In genomic region chr7:30612658-30613265, GRCh38 we compare ENCODE assay signal across 14 cellular contexts. TPM values are rescaled to one million over a fixed set of nuclear protein-coding genes. Genes with fewer than 3 reads are reported as not detected.
DNase-seq lines count a peak whose midpoint lies in the region; ATAC-seq, FAIRE-seq and TF ChIP-seq lines count a peak whose summit lies in the region.
"Had no signal": no experiment of that assay in that cellular context is flagged by ENCODE, and none has a peak within 500 bp of the region (broad histone marks: within the 10 kb centered on the region; RNA-seq: fewer than 3 reads in every experiment).

No MANE protein-coding gene starts in this region.

- POLR2A ChIA-PET in activated CD4-positive, alpha-beta memory T cell treated with anti-CD3 and anti-CD28 coated beads, Interleukin-2, amount 10 ng/mL, durations not matched to agents 7 days and 5 days (lab: Charles Lee), result interaction anchor here (1.6 to 4.0 kb wide), 2 partner anchors 15 to 19 kb away, joined by 3 to 20 read pairs; partner anchors contain the start of gene GARS1

- H3K4me1 ChIP-seq in right cardiac atrium (ENCODE audit: control insufficient read depth, insufficient read depth, low read length), result no peaks in the 10 kb centered on the region
- H3K4me1 ChIP-seq: colonic mucosa, Peyer's patch, sigmoid colon had no signal

- peaks cover 90% of the 10 kb centered on the region for H3K36me3 Mint-ChIP-seq in activated CD4-positive, alpha-beta memory T cell treated with anti-CD3 and anti-CD28 coated beads, Interleukin-2, amount 10 ng/mL, durations not matched to agents 7 days and 5 days (ENCODE audit: low read depth)

- no peaks in the 10 kb centered on the region for H3K9me3 ChIP-seq in right cardiac atrium (ENCODE audit: control insufficient read depth, low read length)
- H3K9me3 ChIP-seq: colonic mucosa, Peyer's patch, sigmoid colon had no signal

- 85% methylated on average over 6 of the region's 6 CpGs for WGBS in right cardiac atrium

- CTCF ChIA-PET in activated CD4-positive, alpha-beta memory T cell treated with anti-CD3 and anti-CD28 coated beads, Interleukin-2, amount 10 ng/mL, durations not matched to agents 7 days and 5 days (lab: Charles Lee), result no interaction called here

- no peaks in the 10 kb centered on the region for H3K27me3 Mint-ChIP-seq in activated CD4-positive, alpha-beta memory T cell treated with anti-CD3 and anti-CD28 coated beads, Interleukin-2, amount 10 ng/mL, durations not matched to agents 7 days and 5 days

- no peak overlapping the region for H3K27ac ChIP-seq in right cardiac atrium (ENCODE audit: low read length)
- H3K27ac ChIP-seq: C4-2B, colonic mucosa, Peyer's patch, sigmoid colon had no signal

- H3K4me3 ChIP-seq in fibroblast of mammary gland (ENCODE audit: control insufficient read depth, low read depth, low read length), result no peak overlapping the region
- no peak overlapping the region for H3K4me3 ChIP-seq in right cardiac atrium (ENCODE audit: low read length)
- H3K4me3 ChIP-seq: colonic mucosa, Peyer's patch, sigmoid colon had no signal

- ATAC-seq in HG03280 (IDR thresholded peaks at IDR 0.05; ENCODE audit: unreplicated experiment) (no peak), right cardiac atrium (no peak)

- peaks cover 39% of the 10 kb centered on the region for H3K4me1 Mint-ChIP-seq in activated CD4-positive, alpha-beta memory T cell treated with anti-CD3 and anti-CD28 coated beads, Interleukin-2, amount 10 ng/mL, durations not matched to agents 7 days and 5 days

- peak overlapping the region; percentile 8 for H3K27ac Mint-ChIP-seq in activated CD4-positive, alpha-beta memory T cell treated with anti-CD3 and anti-CD28 coated beads, Interleukin-2, amount 10 ng/mL, durations not matched to agents 7 days and 5 days

- FAIRE-seq in urothelium cell line (lab: Jason Lieb, UNC), result peak; percentile 70

- DNase-seq in stimulated activated CD4-positive, alpha-beta T cell treated with anti-CD3 and anti-CD28 coated beads, Interleukin-12 subunit alpha, Interleukin-12 subunit beta, amount 100 ng/mL, for 48 hours (ENCODE audit: low read depth in 2 of 3, low spot score in 1 of 3), result peak in 2 of 3 donors; percentile 12 to 34
- no peak for DNase-seq in stimulated activated CD4-positive, alpha-beta T cell treated with anti-CD3 and anti-CD28 coated beads, Interleukin-4, amount 100 ng/mL, for 4 hours
- no peak for DNase-seq in activated CD4-positive, alpha-beta memory T cell treated with anti-CD3 and anti-CD28 coated beads, Interleukin-2, amount 10 ng/mL, durations not matched to agents 7 days and 5 days
- DNase-seq in fibroblast of mammary gland (ENCODE audit: low read depth) (peak; percentile 51), urothelium cell line (ENCODE audit: low spot score) (no peak), right cardiac atrium (no peak)
- DNase-seq in activated CD4-positive, CD25-positive, alpha-beta regulatory T cell treated with anti-CD3 and anti-CD28 coated beads, Interleukin-2, amount 50 U/mL, for 72 hours, result no peak
- DNase-seq: colonic mucosa, islet precursor cell, NCI-H345, Peyer's patch, sigmoid colon had no signal

- H3K27me3 ChIP-seq in right cardiac atrium (ENCODE audit: control insufficient read depth, insufficient read depth), result no peaks in the 10 kb centered on the region
- H3K27me3 ChIP-seq: colonic mucosa, Peyer's patch, sigmoid colon had no signal

- TF ChIP-seq CTCF in fibroblast of mammary gland (conservative IDR thresholded peaks at IDR 0.05; ENCODE audit: control insufficient read depth, insufficient read depth, low read depth, low read length), result no peak

- H3K4me3 Mint-ChIP-seq in activated CD4-positive, alpha-beta memory T cell treated with anti-CD3 and anti-CD28 coated beads, Interleukin-2, amount 10 ng/mL, durations not matched to agents 7 days and 5 days, result no peak overlapping the region

- no peaks in the 10 kb centered on the region for H3K9me3 Mint-ChIP-seq in activated CD4-positive, alpha-beta memory T cell treated with anti-CD3 and anti-CD28 coated beads, Interleukin-2, amount 10 ng/mL, durations not matched to agents 7 days and 5 days

- intact Hi-C loops in right cardiac atrium (cut with DNase I), result no loop called here

RNA-seq across cellular contexts. Expression of gene GARS1, which starts 18.1 kb away (rescaled TPM):
- 100 to 1,000 TPM; 260 to 264 TPM for total RNA-seq in activated CD4-positive, alpha-beta memory T cell treated with anti-CD3 and anti-CD28 coated beads, Interleukin-2, amount 10 ng/mL, durations not matched to agents 7 days and 5 days
- 10 to 100 TPM; 35.8 to 48.8 (median 40.5) TPM for total RNA-seq in right cardiac atrium
- polyA plus RNA-seq in right cardiac atrium, result 38.3 TPM

Comparison
In these comparisons a context has a peak if more than half of its experiments do, and no peak if none do; other contexts are left out.
1. DNase-seq: peak in stimulated activated CD4-positive, alpha-beta T cell treated with anti-CD3 and anti-CD28 coated beads, Interleukin-12 subunit alpha, Interleukin-12 subunit beta, amount 100 ng/mL, for 48 hours (2 of 3) and fibroblast of mammary gland (single experiment); none in stimulated activated CD4-positive, alpha-beta T cell treated with anti-CD3 and anti-CD28 coated beads, Interleukin-4, amount 100 ng/mL, for 4 hours (0 of 2), activated CD4-positive, alpha-beta memory T cell treated with anti-CD3 and anti-CD28 coated beads, Interleukin-2, amount 10 ng/mL, durations not matched to agents 7 days and 5 days (single experiment), urothelium cell line (single experiment), activated CD4-positive, CD25-positive, alpha-beta regulatory T cell treated with anti-CD3 and anti-CD28 coated beads, Interleukin-2, amount 50 U/mL, for 72 hours (single experiment) and right cardiac atrium (0 of 3).
2. RNA of gene GARS1, which starts 18.1 kb away (total RNA-seq): 260 to 264 TPM in activated CD4-positive, alpha-beta memory T cell treated with anti-CD3 and anti-CD28 coated beads, Interleukin-2, amount 10 ng/mL, durations not matched to agents 7 days and 5 days; 35.8 to 48.8 TPM in right cardiac atrium; every median in the first group is over 4 times any median in the second.